ENCODE assay signal across 30 cellular contexts in genomic region chr22:48264586-48264985, GRCh38.
"Had no signal": no experiment of that assay in that cellular context is flagged by ENCODE, and none has a peak within 500 bp of the region (broad histone marks: within the 10 kb centered on the region; RNA-seq: fewer than 3 reads in every experiment).

No MANE protein-coding gene starts in this region.

- FAIRE-seq: astrocyte, bronchial epithelial cell, colon had no signal

- H3K4me3 ChIP-seq: esophagus muscularis mucosa, gastroesophageal sphincter, heart right ventricle had no signal

- H3K36me3 ChIP-seq: brain microvascular endothelial cell, esophagus muscularis mucosa, gastroesophageal sphincter, heart right ventricle had no signal

- DNase-seq: activated CD4-positive, alpha-beta memory T cell treated with anti-CD3 and anti-CD28 coated beads for 36 hours; activated CD4-positive, alpha-beta T cell treated with anti-CD3 and anti-CD28 coated beads for 36 hours; activated CD4-positive, alpha-beta T cell treated with anti-CD3 and anti-CD28 coated beads, Interleukin-2, amount 10 ng/mL, durations not matched to agents 24 days and 14 days; activated CD4-positive, CD25-positive, alpha-beta regulatory T cell; activated CD4-positive, CD25-positive, alpha-beta regulatory T cell treated with anti-CD3 and anti-CD28 coated beads, Interleukin-2, amount 50 U/mL, for 72 hours; activated CD8-positive, alpha-beta memory T cell treated with anti-CD3 and anti-CD28 coated beads, Interleukin-2, amount 10 ng/mL, durations not matched to agents 7 days and 5 days; activated CD8-positive, alpha-beta memory T cell treated with anti-CD3 and anti-CD28 coated beads, Interleukin-2, amount 50 U/mL, for 4 hours; activated CD8-positive, alpha-beta T cell treated with anti-CD3 and anti-CD28 coated beads, Interleukin-2, amount 10 ng/mL, durations not matched to agents 7 days and 5 days; activated gamma-delta T cell treated with Interleukin-2 at 50 U/mL for 16 hours; activated naive CD4-positive, alpha-beta T cell treated with anti-CD3 and anti-CD28 coated beads, Interleukin-2, amount 50 U/mL, for 16 hours; activated naive CD4-positive, alpha-beta T cell treated with Interleukin-2 at 50 U/mL for 16 hours; activated T-cell treated with anti-CD3 and anti-CD28 coated beads, Interleukin-2, amount 50 U/mL, for 1 hour; activated T-cell treated with anti-CD3 and anti-CD28 coated beads, Interleukin-2, amount 50 U/mL, for 48 hours; amniotic stem cell; anterior cingulate cortex; brain microvascular endothelial cell; caudate nucleus; cortex of kidney; dermis blood vessel endothelial cell; effector CD4-positive, alpha-beta T cell; effector memory CD8-positive, alpha-beta T cell; erythroblast; foreskin keratinocyte; heart right ventricle; T-helper 2 cell had no signal

- H3K27me3 ChIP-seq: brain microvascular endothelial cell, foreskin keratinocyte had no signal
